In the genomic region with DNA sequence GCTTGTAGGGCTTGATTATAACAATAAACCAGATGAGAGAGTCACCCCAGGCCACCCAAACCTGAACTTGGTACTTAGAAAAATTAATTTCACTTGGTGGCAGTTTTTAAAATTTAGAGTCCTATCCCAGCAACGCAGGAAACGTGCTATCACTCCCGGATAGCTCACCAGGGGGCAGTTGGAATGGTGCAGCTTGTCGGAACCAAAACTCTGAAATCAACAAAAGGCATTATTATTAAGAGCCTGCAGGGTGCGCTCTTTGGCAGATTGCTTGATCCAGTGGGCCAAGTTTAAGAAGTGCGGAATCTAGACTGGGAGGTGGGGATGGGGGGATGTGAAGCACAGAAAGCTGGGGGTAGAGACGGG, we compare ENCODE assay signal across 8 cellular contexts.
DNase-seq lines count a peak whose midpoint lies in the region; ATAC-seq and TF ChIP-seq lines count a peak whose summit lies in the region.

No MANE protein-coding gene starts in this region.

- peak; percentile 56 for DNase-seq in Ammon's horn (ENCODE audit: low spot score)
- DNase-seq in NCI-H2171 treated with DMSO at 0.1 percent for 48 hours (lab: John Stamatoyannopoulos, UW): peak; percentile 67
- DNase-seq in activated CD4-positive, alpha-beta T cell treated with anti-CD3 and anti-CD28 coated beads, Interleukin-2, amount 50 U/mL, for 48 hours: peak; percentile 3 to 7
- DNase-seq in foreskin fibroblast: peak; percentile 50 to 90
- DNase-seq in nephron progenitor cell: peak; percentile 62
- no peak for DNase-seq in stimulated activated naive CD4-positive, alpha-beta T cell treated with Interleukin-2 at 50 U/mL for 16 hours (lab: John Stamatoyannopoulos, UW)
- no peak for DNase-seq in activated CD4-positive, CD25-positive, alpha-beta regulatory T cell treated with anti-CD3 and anti-CD28 coated beads, Interleukin-2, amount 50 U/mL, for 72 hours

- peaks cover 27% of the 10 kb centered on the region for H3K4me1 Mint-ChIP-seq in nephron progenitor cell

- no peaks in the 10 kb centered on the region for H3K27me3 Mint-ChIP-seq in nephron progenitor cell (ENCODE audit: low read depth, poor library complexity)

- TF ChIP-seq CTCF in foreskin fibroblast (IDR thresholded peaks at IDR 0.05; ENCODE audit: low read depth, low read length) (peak; percentile 77), nephron progenitor cell (IDR thresholded peaks at IDR 0.05) (peak; percentile 44)

- H3K27ac Mint-ChIP-seq in nephron progenitor cell: peak overlapping the region; percentile 74

- H3K4me3 ChIP-seq in foreskin fibroblast (ENCODE audit: low read depth in 1 of 2, low read length in 2 of 2): peak overlapping the region; percentile 74 to 77

- peak overlapping the region; percentile 98 for H3K4me3 Mint-ChIP-seq in nephron progenitor cell

- peak; percentile 53 for ATAC-seq in GM21390 (IDR thresholded peaks at IDR 0.05; ENCODE audit: unreplicated experiment)

- no peaks in the 10 kb centered on the region for H3K9me3 Mint-ChIP-seq in nephron progenitor cell

- no peaks in the 10 kb centered on the region for H3K36me3 Mint-ChIP-seq in nephron progenitor cell (ENCODE audit: low read depth)

Comparison
In these comparisons a context has a peak if more than half of its experiments do, and no peak if none do; other contexts are left out.
1. DNase-seq: peak in Ammon's horn (single experiment), NCI-H2171 treated with DMSO at 0.1 percent for 48 hours (single experiment), activated CD4-positive, alpha-beta T cell treated with anti-CD3 and anti-CD28 coated beads, Interleukin-2, amount 50 U/mL, for 48 hours (2 of 2), foreskin fibroblast (2 of 2) and nephron progenitor cell (single experiment); none in stimulated activated naive CD4-positive, alpha-beta T cell treated with Interleukin-2 at 50 U/mL for 16 hours (single experiment) and activated CD4-positive, CD25-positive, alpha-beta regulatory T cell treated with anti-CD3 and anti-CD28 coated beads, Interleukin-2, amount 50 U/mL, for 72 hours (single experiment).